In genomic region chr9:104772707-104773106, GRCh38 we compare ENCODE assay signal across 10 cellular contexts. TPM values are rescaled to one million over a fixed set of nuclear protein-coding genes. Genes with fewer than 3 reads are reported as not detected.
DNase-seq lines count a peak whose midpoint lies in the region; ATAC-seq, FAIRE-seq and TF ChIP-seq lines count a peak whose summit lies in the region.
"Had no signal": no experiment of that assay in that cellular context is flagged by ENCODE, and none has a peak within 500 bp of the region (broad histone marks: within the 10 kb centered on the region; RNA-seq: fewer than 3 reads in every experiment).

No MANE protein-coding gene starts in this region.

- 0 out of 2 replicates have a peak overlapping the region, but pooled peaks have one; percentile 22 for H2AFZ ChIP-seq in MM.1S (ENCODE audit: low read length)

- H3F3A ChIP-seq in MM.1S (ENCODE audit: insufficient read depth, low read length): peaks cover 18% of the 10 kb centered on the region

- DNase-seq in CD14-positive monocyte (ENCODE audit: low spot score): no peak
- no peak for DNase-seq in MM.1S
- DNase-seq in fibroblast of the aortic adventitia (ENCODE audit: low read depth): peak; percentile 18
- DNase-seq in kidney: no peak
- DNase-seq in NCI-H2107 (lab: John Stamatoyannopoulos, UW): no peak
- DNase-seq in NCI-H146 (lab: John Stamatoyannopoulos, UW): no peak
- no peak for DNase-seq in NCI-H510A (lab: John Stamatoyannopoulos, UW)
- DNase-seq: activated CD4-positive, alpha-beta T cell treated with anti-CD3 and anti-CD28 coated beads for 48 hours; NCI-H774 had no signal

- intact Hi-C loops in CD14-positive monocyte (cut with micrococcal nuclease): no loop called here
- intact Hi-C loops in kidney (cut with DNase I): no loop called here

- ATAC-seq in GM21786 (IDR thresholded peaks at IDR 0.05; ENCODE audit: unreplicated experiment): peak; percentile 26

- no peaks in the 10 kb centered on the region for H3K9me3 ChIP-seq in MM.1S (replicated peaks; ENCODE audit: insufficient read depth, low read length)
- H3K9me3 ChIP-seq in kidney (ENCODE audit: control insufficient read depth in 1 of 2, low read length in 2 of 2): no peaks in the 10 kb centered on the region

- FAIRE-seq in kidney (lab: Jason Lieb, UNC): no peak

- H3K4me3 Mint-ChIP-seq in CD14-positive monocyte: no peak overlapping the region

- H3K27ac ChIP-seq in MM.1S (ENCODE audit: low read length): peak overlapping the region; percentile 18; the same call in 1 of the 2 replicates
- no peak overlapping the region for H3K27ac ChIP-seq in kidney (ENCODE audit: low read depth in 2 of 2, low read length in 2 of 2)

- H4K20me1 ChIP-seq in MM.1S (ENCODE audit: insufficient read depth, low read length): no peaks in the 10 kb centered on the region

- H3K79me2 ChIP-seq in MM.1S (ENCODE audit: low read length): no peaks in the 10 kb centered on the region

- TF ChIP-seq CTCF in CD14-positive monocyte (IDR thresholded peaks at IDR 0.05) (no peak), MM.1S (IDR thresholded peaks at IDR 0.05; ENCODE audit: low read length) (no peak), fibroblast of the aortic adventitia (IDR thresholded peaks at IDR 0.05; ENCODE audit: insufficient read depth, low read length) (no peak), kidney (IDR thresholded peaks at IDR 0.05; ENCODE audit: borderline replicate concordance, extremely low read depth, insufficient read depth) (no peak)

- H3K9me2 ChIP-seq in MM.1S (replicated peaks; ENCODE audit: insufficient read depth, low read length): no peaks in the 10 kb centered on the region

- H3K9me3 Mint-ChIP-seq in CD14-positive monocyte: peaks cover 0 to 2% (median 0%) of the 10 kb centered on the region in 7 donors

- H3K27me3 ChIP-seq in MM.1S (replicated peaks; ENCODE audit: insufficient read depth, low read length): no peaks in the 10 kb centered on the region

- H3K4me3 ChIP-seq in MM.1S (ENCODE audit: low read length) (no peak overlapping the region), fibroblast of the aortic adventitia (ENCODE audit: low read depth, low read length) (no peak overlapping the region), kidney (ENCODE audit: low read length in 2 of 2) (no peak overlapping the region)

- peak overlapping the region in 5 of 7 donors; percentile 7 to 40 (median 8) for H3K27ac Mint-ChIP-seq in CD14-positive monocyte

- peaks cover 0 to 2% of the 10 kb centered on the region in 2 donors for H3K36me3 Mint-ChIP-seq in CD14-positive monocyte

- no peaks in the 10 kb centered on the region for H3K27me3 Mint-ChIP-seq in CD14-positive monocyte (ENCODE audit: low read depth in 3 of 3)

- no peaks in the 10 kb centered on the region for H3K36me3 ChIP-seq in MM.1S (replicated peaks; ENCODE audit: insufficient read depth, low read length)
- no peaks in the 10 kb centered on the region for H3K36me3 ChIP-seq in kidney (ENCODE audit: control insufficient read depth in 1 of 2, insufficient read depth in 2 of 2, low read length in 2 of 2)

- H3K4me2 ChIP-seq in MM.1S (ENCODE audit: low read depth, low read length): peak overlapping the region; percentile 65

- no peak overlapping the region for H3K9ac ChIP-seq in MM.1S (ENCODE audit: low read length)
- no peak overlapping the region for H3K9ac ChIP-seq in kidney (ENCODE audit: low read length in 2 of 2)

- peaks cover 24% of the 10 kb centered on the region for H3K4me1 ChIP-seq in MM.1S (ENCODE audit: low read length)
- no peaks in the 10 kb centered on the region for H3K4me1 ChIP-seq in kidney (ENCODE audit: control insufficient read depth in 1 of 2, insufficient read depth in 1 of 2, low read depth in 1 of 2, low read length in 2 of 2)

- peaks cover 29% of the 10 kb centered on the region for H3K4me1 Mint-ChIP-seq in CD14-positive monocyte

RNA-seq across cellular contexts. Expression of gene NIPSNAP3B, which starts 8.8 kb away (rescaled TPM):
- under 1 TPM; 0.61 to 0.72 TPM for polyA plus RNA-seq in CD14-positive monocyte
- 0.72 TPM in 1 of 2 replicates, not detected in the other for total RNA-seq in fibroblast of the aortic adventitia (ENCODE audit: low replicate concordance)
- 5.5 TPM for total RNA-seq in kidney
- polyA plus RNA-seq in kidney (ENCODE audit: insufficient read depth, low read depth, low replicate concordance): 4.3 TPM

RNA-seq across cellular contexts. Expression of gene NIPSNAP3A, which starts 25.2 kb away (rescaled TPM):
- 100 to 1,000 TPM in 1 of 2 donors, 10 to 100 TPM in 1; 97.8 to 103 TPM for polyA plus RNA-seq in CD14-positive monocyte
- 52.9 and 56.6 TPM in 2 replicates for total RNA-seq in fibroblast of the aortic adventitia (ENCODE audit: low replicate concordance)
- total RNA-seq in kidney: 27.9 TPM
- 31.2 TPM for polyA plus RNA-seq in kidney (ENCODE audit: insufficient read depth, low read depth, low replicate concordance)
